In genomic region chr4:13160906-13161305, GRCh38 we compare ENCODE assay signal across 14 cellular contexts.
DNase-seq lines count a peak whose midpoint lies in the region; ATAC-seq and TF ChIP-seq lines count a peak whose summit lies in the region.
"Had no signal": no experiment of that assay in that cellular context is flagged by ENCODE, and none has a peak within 500 bp of the region (broad histone marks: within the 10 kb centered on the region; RNA-seq: fewer than 3 reads in every experiment).

No MANE protein-coding gene starts in this region.

- H3K27me3 Mint-ChIP-seq in nephron progenitor cell (ENCODE audit: low read depth, poor library complexity) = no peaks in the 10 kb centered on the region
- H3K27me3 Mint-ChIP-seq: CD4-positive, alpha-beta T cell had no signal

- H3K36me3 Mint-ChIP-seq in nephron progenitor cell (ENCODE audit: low read depth) = peaks cover 13% of the 10 kb centered on the region
- H3K36me3 Mint-ChIP-seq: natural killer cell had no signal

- H3K4me1 Mint-ChIP-seq in nephron progenitor cell = peaks cover 67% of the 10 kb centered on the region
- H3K4me1 Mint-ChIP-seq: natural killer cell had no signal

- intact Hi-C loops in gastrocnemius medialis (cut with DNase I; ENCODE audit: low total_unique reads) = no loop called here

- H3K36me3 ChIP-seq in brain microvascular endothelial cell (replicated peaks) = no peaks in the 10 kb centered on the region
- no peaks in the 10 kb centered on the region for H3K36me3 ChIP-seq in gastrocnemius medialis

- no peaks in the 10 kb centered on the region for H3K9me3 ChIP-seq in gastrocnemius medialis

- no peak for TF ChIP-seq POLR2A in gastrocnemius medialis (IDR thresholded peaks at IDR 0.05)

- no peaks in the 10 kb centered on the region for H3K9me3 Mint-ChIP-seq in nephron progenitor cell

- peak overlapping the region; percentile 9 for H3K4me3 Mint-ChIP-seq in nephron progenitor cell
- H3K4me3 Mint-ChIP-seq: CD4-positive, alpha-beta T cell; natural killer cell had no signal

- no peaks in the 10 kb centered on the region for H3K27me3 ChIP-seq in brain microvascular endothelial cell (replicated peaks)
- H3K27me3 ChIP-seq in gastrocnemius medialis = no peaks in the 10 kb centered on the region

- H3K27ac Mint-ChIP-seq in nephron progenitor cell = peak overlapping the region; percentile 87
- H3K27ac Mint-ChIP-seq: CD4-positive, alpha-beta T cell; natural killer cell had no signal

- H3K4me3 ChIP-seq in brain microvascular endothelial cell (ENCODE audit: low read depth, low read length) (no peak overlapping the region), gastrocnemius medialis (no peak overlapping the region)
- H3K4me3 ChIP-seq: SK-N-MC had no signal

- no peaks in the 10 kb centered on the region for H3K4me1 ChIP-seq in gastrocnemius medialis

- ATAC-seq in gastrocnemius medialis = no peak
- ATAC-seq: natural killer cell had no signal

- DNase-seq in EH (ENCODE audit: low read depth) (peak; percentile 25), M059J (ENCODE audit: low read depth) (peak; percentile 76), brain microvascular endothelial cell (peak; percentile 39), nephron progenitor cell (no peak), gastrocnemius medialis (no peak), pons (ENCODE audit: low spot score) (no peak), nucleus accumbens (lab: John Stamatoyannopoulos, UW) (no peak)
- DNase-seq: CD4-positive, alpha-beta T cell; glutamatergic neuron; left cardiac atrium; MV-4-11; natural killer cell; NCI-H82 had no signal

- H3K27ac ChIP-seq in brain microvascular endothelial cell (no peak overlapping the region), gastrocnemius medialis (no peak overlapping the region)
- H3K27ac ChIP-seq: SK-N-MC had no signal

- TF ChIP-seq CTCF in brain microvascular endothelial cell (IDR thresholded peaks at IDR 0.05; ENCODE audit: low read depth, low read length, missing control alignments) = no peak
- TF ChIP-seq CTCF in nephron progenitor cell (IDR thresholded peaks at IDR 0.05) = no peak
- TF ChIP-seq CTCF in gastrocnemius medialis (IDR thresholded peaks at IDR 0.05 in 4 of 5, conservative IDR thresholded peaks at IDR 0.05 in 1 of 5) = no peak

- in situ Hi-C loops in brain microvascular endothelial cell (cut with HindIII; ENCODE audit: low pct_ligation_motif_present, low sequenced_read_pairs) (no loop called here), gastrocnemius medialis (cut with MboI; ENCODE audit: low sequenced_read_pairs in 4 of 4) (no loop called here)

Comparison
In these comparisons a context has a peak if more than half of its experiments do, and no peak if none do; other contexts are left out.
1. DNase-seq: peak in EH (single experiment), M059J (single experiment) and brain microvascular endothelial cell (single experiment); none in nephron progenitor cell (single experiment), gastrocnemius medialis (0 of 2), pons (single experiment) and nucleus accumbens (0 of 56).